Comparison of ENCODE assay signal across 1 cellular context in the genomic region with DNA sequence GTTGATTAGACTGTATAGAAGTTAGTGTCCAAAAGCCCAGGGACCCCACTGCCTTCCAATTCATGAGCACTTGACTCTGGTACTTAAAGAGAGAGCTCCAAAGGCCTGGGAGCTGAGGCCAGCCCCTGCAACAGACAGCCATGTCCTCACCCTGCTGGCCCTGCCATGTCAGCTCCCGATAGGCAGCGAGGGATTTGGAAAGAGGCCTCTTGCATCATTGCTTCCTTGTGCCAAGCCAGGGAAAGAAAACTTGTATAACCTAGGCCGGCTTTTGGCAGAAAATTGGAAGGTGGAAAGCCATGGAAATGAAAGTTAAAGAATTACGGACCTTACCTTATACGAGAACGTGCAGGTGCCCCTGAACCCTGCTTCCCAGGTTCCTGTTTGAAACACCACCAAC.
TF ChIP-seq lines count a peak whose summit lies in the region.

No MANE protein-coding gene starts in this region.

TF ChIP-seq in HepG2, 621 proteins besides CTCF, POLR2A, EP300 and RAD21:
- TF ChIP-seq IKZF1 (IDR thresholded peaks at IDR 0.05) = no peak
- TF ChIP-seq ZNF724P (CRISPR knock-in tag; IDR thresholded peaks at IDR 0.05; ENCODE audit: borderline replicate concordance) = no peak
- no peak for TF ChIP-seq BORCS8-MEF2B (CRISPR knock-in tag; IDR thresholded peaks at IDR 0.05)
- TF ChIP-seq ZNF572 (CRISPR knock-in tag; IDR thresholded peaks at IDR 0.05) = 0 out of 2 replicates have a peak, but pooled peaks have one; percentile 31
- no peak for TF ChIP-seq ATF3 (CRISPR knock-in tag; IDR thresholded peaks at IDR 0.05)
- TF ChIP-seq KDM2A (CRISPR knock-in tag; IDR thresholded peaks at IDR 0.05; ENCODE audit: borderline replicate concordance, low read depth) = no peak
- no peak for TF ChIP-seq ZBTB1 (CRISPR knock-in tag; IDR thresholded peaks at IDR 0.05; ENCODE audit: borderline replicate concordance)
- TF ChIP-seq SP140L (CRISPR knock-in tag; IDR thresholded peaks at IDR 0.05; ENCODE audit: borderline replicate concordance) = no peak
- no peak for TF ChIP-seq ZNF12 (CRISPR knock-in tag; IDR thresholded peaks at IDR 0.05)
- TF ChIP-seq SUZ12 (IDR thresholded peaks at IDR 0.05; ENCODE audit: low read depth, low read length) = no peak
- no peak for TF ChIP-seq FOSL1 (CRISPR knock-in tag; IDR thresholded peaks at IDR 0.05; ENCODE audit: borderline replicate concordance)
- TF ChIP-seq HDAC6 (IDR thresholded peaks at IDR 0.05; ENCODE audit: low read depth, low read length) = no peak
- TF ChIP-seq SRSF9 (IDR thresholded peaks at IDR 0.05; ENCODE audit: borderline replicate concordance, insufficient read depth, low read depth, low read length, poor library complexity, severe bottlenecking) = no peak
- TF ChIP-seq CEBPB (IDR thresholded peaks at IDR 0.05; ENCODE audit: borderline replicate concordance, low read depth, low read length) = peak; percentile 75
- TF ChIP-seq, protein P1, sequence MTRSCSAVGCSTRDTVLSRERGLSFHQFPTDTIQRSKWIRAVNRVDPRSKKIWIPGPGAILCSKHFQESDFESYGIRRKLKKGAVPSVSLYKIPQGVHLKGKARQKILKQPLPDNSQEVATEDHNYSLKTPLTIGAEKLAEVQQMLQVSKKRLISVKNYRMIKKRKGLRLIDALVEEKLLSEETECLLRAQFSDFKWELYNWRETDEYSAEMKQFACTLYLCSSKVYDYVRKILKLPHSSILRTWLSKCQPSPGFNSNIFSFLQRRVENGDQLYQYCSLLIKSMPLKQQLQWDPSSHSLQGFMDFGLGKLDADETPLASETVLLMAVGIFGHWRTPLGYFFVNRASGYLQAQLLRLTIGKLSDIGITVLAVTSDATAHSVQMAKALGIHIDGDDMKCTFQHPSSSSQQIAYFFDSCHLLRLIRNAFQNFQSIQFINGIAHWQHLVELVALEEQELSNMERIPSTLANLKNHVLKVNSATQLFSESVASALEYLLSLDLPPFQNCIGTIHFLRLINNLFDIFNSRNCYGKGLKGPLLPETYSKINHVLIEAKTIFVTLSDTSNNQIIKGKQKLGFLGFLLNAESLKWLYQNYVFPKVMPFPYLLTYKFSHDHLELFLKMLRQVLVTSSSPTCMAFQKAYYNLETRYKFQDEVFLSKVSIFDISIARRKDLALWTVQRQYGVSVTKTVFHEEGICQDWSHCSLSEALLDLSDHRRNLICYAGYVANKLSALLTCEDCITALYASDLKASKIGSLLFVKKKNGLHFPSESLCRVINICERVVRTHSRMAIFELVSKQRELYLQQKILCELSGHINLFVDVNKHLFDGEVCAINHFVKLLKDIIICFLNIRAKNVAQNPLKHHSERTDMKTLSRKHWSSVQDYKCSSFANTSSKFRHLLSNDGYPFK (CRISPR knock-in tag; IDR thresholded peaks at IDR 0.05; ENCODE audit: borderline replicate concordance) = no peak
- TF ChIP-seq MXD4 (CRISPR knock-in tag; IDR thresholded peaks at IDR 0.05) = no peak
TF ChIP-seq in HepG2: peak in this region for 2.
